ENCODE assay signal across 8 cellular contexts in the genomic region with DNA sequence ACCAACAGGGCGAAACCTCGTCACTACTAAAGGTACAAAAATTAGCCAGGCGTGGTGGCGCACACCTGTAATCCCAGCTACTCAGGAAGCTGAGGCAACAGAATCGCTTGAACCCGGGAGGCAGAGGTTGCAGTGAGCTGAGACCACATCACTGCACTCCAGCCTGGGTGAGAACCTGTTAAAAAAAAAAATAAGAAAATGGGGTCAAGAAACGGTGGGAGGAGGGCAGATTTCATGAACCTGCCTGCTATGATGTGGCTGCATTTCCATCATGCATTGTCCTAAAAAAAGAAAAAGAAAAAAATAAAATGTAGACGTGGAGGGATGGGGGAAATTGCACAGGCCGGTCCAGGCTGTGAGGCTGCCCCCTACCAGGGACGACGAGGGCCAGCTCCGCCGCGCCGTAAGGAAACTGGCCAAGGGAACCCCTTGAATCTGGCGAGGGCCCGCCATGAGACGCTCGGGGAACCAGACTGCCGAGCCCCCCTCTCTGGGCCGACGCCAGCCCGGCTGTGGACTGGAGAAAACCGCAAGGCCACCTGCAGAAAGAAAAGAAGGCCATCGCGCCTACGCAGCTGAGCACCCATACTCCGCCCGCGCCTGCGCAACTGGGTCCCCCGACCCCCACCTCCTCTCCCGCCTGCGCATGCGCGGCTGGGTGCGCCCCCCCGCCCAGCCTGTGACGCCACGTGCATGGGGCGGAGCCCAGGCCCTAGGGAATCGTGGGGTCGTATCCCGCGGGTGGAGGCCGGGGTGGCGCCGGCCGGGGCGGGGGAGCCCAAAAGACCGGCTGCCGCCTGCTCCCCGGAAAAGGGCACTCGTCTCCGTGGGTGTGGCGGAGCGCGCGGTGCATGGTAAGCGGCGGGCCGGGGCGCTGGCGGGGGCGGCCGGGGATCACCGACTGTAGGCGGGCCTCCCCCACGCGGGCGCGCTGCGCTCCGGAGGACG.
A peak's percentile ranks its signal among the peaks of the same experiment; 100 is the strongest.
DNase-seq lines count a peak whose midpoint lies in the region; ATAC-seq and TF ChIP-seq lines count a peak whose summit lies in the region.

A gene (plus strand): TSS at position 699 of the 948 bp plus-strand sequence. CDS start 10,825 bp downstream, outside the sequence.

- peak within 1 kb of the TSS; percentile 92 for H3K4me3 ChIP-seq in OCI-LY3 (ENCODE audit: low read length)
- peak within 1 kb of the TSS; percentile 87 to 90 for H3K4me3 ChIP-seq in mucosa of rectum (ENCODE audit: low read length in 2 of 2)

- H3K27me3 ChIP-seq in OCI-LY3 (ENCODE audit: low read depth, low read length) (peaks cover 18% of the 10 kb centered on the region; the same call in 1 of the 2 replicates), mucosa of rectum (ENCODE audit: control insufficient read depth in 2 of 2, insufficient read depth in 2 of 2, low read length in 2 of 2) (no peaks in the 10 kb centered on the region)

- peak; percentile 72 for ATAC-seq in GM21526 (IDR thresholded peaks at IDR 0.05; ENCODE audit: low FRiP score, unreplicated experiment)

- H2AFZ ChIP-seq in OCI-LY3 (ENCODE audit: low read depth, low read length) = peak within 1 kb of the TSS; percentile 82

- H3K79me2 ChIP-seq in OCI-LY3 (ENCODE audit: low read length) = peaks cover 24% of the 10 kb centered on the region

- H3K4me2 ChIP-seq in OCI-LY3 (ENCODE audit: low read length) = peak within 1 kb of the TSS; percentile 84

- peaks cover 5% of the 10 kb centered on the region for H3K36me3 ChIP-seq in OCI-LY3 (replicated peaks; ENCODE audit: low read depth, low read length)
- no peaks in the 10 kb centered on the region for H3K36me3 ChIP-seq in mucosa of rectum (ENCODE audit: control insufficient read depth in 2 of 2, insufficient read depth in 2 of 2, low read length in 2 of 2)

- peak; percentile 72 for DNase-seq in DMS 273 treated with DMSO at 0.1 percent for 48 hours (lab: John Stamatoyannopoulos, UW)
- peak; percentile 99 for DNase-seq in HuH-7 (ENCODE audit: low spot score)
- peak; percentile 89 for DNase-seq in activated T-cell treated with anti-CD3 and anti-CD28 coated beads for 4 hours
- DNase-seq in epithelial cell of prostate (ENCODE audit: low read depth, low spot score) = peak; percentile 22
- DNase-seq in stimulated activated CD8-positive, alpha-beta memory T cell treated with anti-CD3 and anti-CD28 coated beads, Interleukin-4, amount 100 ng/mL, for 4 hours (ENCODE audit: low read depth in 2 of 2, low spot score in 1 of 2) = peak; percentile 78 to 82

- H3K27ac ChIP-seq in OCI-LY3 (ENCODE audit: low read length) = peak within 1 kb of the TSS; percentile 7; the same call in 1 of the 2 replicates
- peak within 1 kb of the TSS; percentile 63 for H3K27ac ChIP-seq in epithelial cell of prostate
- peak within 1 kb of the TSS; percentile 95 to 96 for H3K27ac ChIP-seq in mucosa of rectum (ENCODE audit: low read depth in 2 of 2, low read length in 2 of 2)

- H3K9ac ChIP-seq in OCI-LY3 (ENCODE audit: low read length) (peak within 1 kb of the TSS; percentile 86), mucosa of rectum (ENCODE audit: low read depth in 1 of 2, low read length in 2 of 2) (peak within 1 kb of the TSS; percentile 89 to 97)

- peaks cover 7% of the 10 kb centered on the region; the same call in 1 of the 2 replicates for H4K20me1 ChIP-seq in OCI-LY3 (ENCODE audit: insufficient read depth, low read length)

- H3K9me3 ChIP-seq in OCI-LY3 (ENCODE audit: insufficient read depth, low read length) (no peaks in the 10 kb centered on the region), mucosa of rectum (ENCODE audit: control insufficient read depth in 2 of 2, low read length in 2 of 2) (no peaks in the 10 kb centered on the region)

- no peak for TF ChIP-seq CTCF in OCI-LY3 (IDR thresholded peaks at IDR 0.05; ENCODE audit: low read depth, low read length)

- H3K4me1 ChIP-seq in OCI-LY3 (ENCODE audit: low read length) = peaks cover 16% of the 10 kb centered on the region
- H3K4me1 ChIP-seq in mucosa of rectum (ENCODE audit: control insufficient read depth in 2 of 2, insufficient read depth in 2 of 2, low read length in 2 of 2) = peaks cover 25 to 41% of the 10 kb centered on the region in 2 donors

Comparison
In these comparisons a context has a peak if more than half of its experiments do, and no peak if none do; other contexts are left out.
1. Peak in every context shown above with its lines: DNase-seq, ATAC-seq, H3K4me3 ChIP-seq and H3K27ac ChIP-seq.
2. DNase-seq: peak in every context shown above with its lines; median percentile 99 in HuH-7; 89 in activated T-cell treated with anti-CD3 and anti-CD28 coated beads for 4 hours; 80 in stimulated activated CD8-positive, alpha-beta memory T cell treated with anti-CD3 and anti-CD28 coated beads, Interleukin-4, amount 100 ng/mL, for 4 hours; 72 in DMS 273 treated with DMSO at 0.1 percent for 48 hours; 22 in epithelial cell of prostate.
3. H3K27ac ChIP-seq: peak in every context shown above with its lines; median percentile 96 in mucosa of rectum; 63 in epithelial cell of prostate; 7 in OCI-LY3.